9 cellular contexts compared by ENCODE assay signal in genomic region chr1:90729484-90730246, GRCh38. TPM values are rescaled to one million over a fixed set of nuclear protein-coding genes. Genes with fewer than 3 reads are reported as not detected.
DNase-seq lines count a peak whose midpoint lies in the region; ATAC-seq and TF ChIP-seq lines count a peak whose summit lies in the region.
"Had no signal": no experiment of that assay in that cellular context is flagged by ENCODE, and none has a peak within 500 bp of the region (broad histone marks: within the 10 kb centered on the region; RNA-seq: fewer than 3 reads in every experiment).

No MANE protein-coding gene starts in this region.

- peaks cover 0 to 56% (median 31%) of the 10 kb centered on the region in 4 donors for H3K4me1 ChIP-seq in tibial nerve

- ATAC-seq in HG02885 (IDR thresholded peaks at IDR 0.05; ENCODE audit: poor library complexity, unreplicated experiment): peak; percentile 68
- peak in 1 of 2 donors; percentile 62 for ATAC-seq in natural killer cell treated with Interleukin-12 subunit alpha and Interleukin-12 subunit beta and Interleukin-15 and Interleukin-18, amount 100 ng/mL, for 72 hours
- ATAC-seq in GM21619 (IDR thresholded peaks at IDR 0.05; ENCODE audit: unreplicated experiment): no peak

- peak; percentile 27 to 82 for TF ChIP-seq CTCF in brain (conservative IDR thresholded peaks at IDR 0.05)
- peak in 1 of 5 experiments; percentile 12 for TF ChIP-seq CTCF in tibial nerve (IDR thresholded peaks at IDR 0.05)

- H3K9me3 ChIP-seq in tibial nerve: no peaks in the 10 kb centered on the region

- no peak for TF ChIP-seq EP300 in tibial nerve (IDR thresholded peaks at IDR 0.05)

- 12 to 19% methylated on average over 37 of the region's 37 CpGs for WGBS in tibial nerve, 2 donors

- H3K27me3 Mint-ChIP-seq in brain: peaks cover 98% of the 10 kb centered on the region
- H3K27me3 Mint-ChIP-seq in natural killer cell treated with Interleukin-12 subunit alpha and Interleukin-12 subunit beta and Interleukin-15 and Interleukin-18, amount 100 ng/mL, for 72 hours: peaks cover 65 to 80% of the 10 kb centered on the region in 2 donors

- DNase-seq in DMS53 (lab: John Stamatoyannopoulos, UW) (peak; percentile 93), DMS114 treated with DMSO at 0.1 percent for 48 hours (lab: John Stamatoyannopoulos, UW; ENCODE audit: unreplicated experiment) (no peak), tibial nerve (ENCODE audit: low spot score in 2 of 2) (no peak)
- DNase-seq in natural killer cell treated with Interleukin-12 subunit alpha and Interleukin-12 subunit beta and Interleukin-15 and Interleukin-18, amount 100 ng/mL, for 72 hours (ENCODE audit: low spot score): no peak
- no peak for DNase-seq in central memory CD4-positive, alpha-beta T cell
- DNase-seq: NCI-H1092 had no signal

- peaks cover 2 to 87% of the 10 kb centered on the region in 2 donors for H3K27me3 ChIP-seq in tibial nerve

- H3K36me3 ChIP-seq in tibial nerve: no peaks in the 10 kb centered on the region

- TF ChIP-seq POLR2A in tibial nerve (IDR thresholded peaks at IDR 0.05): no peak

- peaks cover 57% of the 10 kb centered on the region for H3K4me1 Mint-ChIP-seq in brain
- peaks cover 39 to 45% of the 10 kb centered on the region in 2 donors for H3K4me1 Mint-ChIP-seq in natural killer cell treated with Interleukin-12 subunit alpha and Interleukin-12 subunit beta and Interleukin-15 and Interleukin-18, amount 100 ng/mL, for 72 hours (ENCODE audit: low read depth in 2 of 2)

- H3K4me3 Mint-ChIP-seq in brain: peak overlapping the region; percentile 54 to 88 (median 81)
- H3K4me3 Mint-ChIP-seq in natural killer cell treated with Interleukin-12 subunit alpha and Interleukin-12 subunit beta and Interleukin-15 and Interleukin-18, amount 100 ng/mL, for 72 hours: peak overlapping the region; percentile 63

- no peaks in the 10 kb centered on the region for H3K9me3 Mint-ChIP-seq in brain
- peaks cover 2% of the 10 kb centered on the region for H3K9me3 Mint-ChIP-seq in natural killer cell treated with Interleukin-12 subunit alpha and Interleukin-12 subunit beta and Interleukin-15 and Interleukin-18, amount 100 ng/mL, for 72 hours

- H3K36me3 Mint-ChIP-seq in brain: no peaks in the 10 kb centered on the region
- peaks cover 21% of the 10 kb centered on the region for H3K36me3 Mint-ChIP-seq in natural killer cell treated with Interleukin-12 subunit alpha and Interleukin-12 subunit beta and Interleukin-15 and Interleukin-18, amount 100 ng/mL, for 72 hours

- H3K4me3 ChIP-seq in tibial nerve: no peak overlapping the region

- no peak overlapping the region for H3K27ac Mint-ChIP-seq in brain
- no peak overlapping the region for H3K27ac Mint-ChIP-seq in natural killer cell treated with Interleukin-12 subunit alpha and Interleukin-12 subunit beta and Interleukin-15 and Interleukin-18, amount 100 ng/mL, for 72 hours

- no peak overlapping the region for H3K27ac ChIP-seq in tibial nerve

RNA-seq across cellular contexts. Expression of gene BARHL2, which starts 12.6 kb away (rescaled TPM):
- polyA plus RNA-seq in brain (ENCODE audit: insufficient read depth, low read depth, low replicate concordance): 1.3 TPM
- not detected for total RNA-seq in natural killer cell treated with Interleukin-12 subunit alpha and Interleukin-12 subunit beta and Interleukin-15 and Interleukin-18, amount 100 ng/mL, for 72 hours
- not detected for total RNA-seq in tibial nerve
